16 cellular contexts compared by ENCODE assay signal in the genomic region with DNA sequence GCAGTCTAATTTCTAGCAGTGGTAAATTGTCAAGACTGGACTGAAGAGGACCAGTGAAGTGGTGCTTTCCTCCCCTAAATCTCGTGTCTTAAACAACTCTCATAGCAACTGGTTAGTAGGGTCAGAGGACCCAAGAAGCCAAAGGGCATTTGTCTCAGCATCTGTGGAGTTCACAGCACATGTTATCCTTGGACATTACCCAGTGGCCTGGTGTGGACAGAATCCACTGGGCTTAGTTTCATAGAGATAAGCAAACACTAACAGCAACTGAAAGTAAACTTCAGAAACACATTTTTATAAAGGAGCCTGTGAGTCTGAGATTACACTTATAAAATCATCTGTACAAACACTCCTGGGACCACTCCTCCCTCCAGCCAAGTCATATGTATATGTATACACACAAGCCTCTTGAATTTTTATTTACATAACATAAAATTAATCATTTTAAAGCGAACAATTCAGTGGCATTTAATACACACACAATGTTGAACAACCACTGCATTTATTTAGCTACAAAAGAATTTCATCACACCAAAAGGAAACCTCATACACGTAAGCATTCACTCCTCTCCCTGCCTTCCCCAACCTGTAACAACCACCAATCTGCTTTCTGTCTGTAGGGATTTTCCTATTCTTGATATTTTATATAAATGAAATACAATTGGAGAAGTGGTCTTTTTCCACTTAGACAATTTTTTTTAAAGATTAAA.
DNase-seq lines count a peak whose midpoint lies in the region; ATAC-seq, FAIRE-seq and TF ChIP-seq lines count a peak whose summit lies in the region.
"Had no signal": no experiment of that assay in that cellular context is flagged by ENCODE, and none has a peak within 500 bp of the region (broad histone marks: within the 10 kb centered on the region; RNA-seq: fewer than 3 reads in every experiment).

No MANE protein-coding gene starts in this region.

- H3K4me2 ChIP-seq in A549 (0 out of 3 replicates have a peak overlapping the region, but pooled peaks have one; percentile 14), MM.1S (ENCODE audit: low read depth, low read length) (no peak overlapping the region), fibroblast of lung (ENCODE audit: extremely low read depth, insufficient read depth, low read length) (no peak overlapping the region)

- DNase-seq in A549 (ENCODE audit: low read depth in 1 of 2, low spot score in 1 of 2) (no peak), MM.1S (peak; percentile 11), fibroblast of lung (ENCODE audit: low read depth in 2 of 2) (peak; percentile 56 to 77), mucosa of gallbladder (ENCODE audit: low spot score) (peak; percentile 44), D341Med (ENCODE audit: low spot score) (no peak), T1000 (lab: John Stamatoyannopoulos, UW) (no peak), thyroid gland (no peak)
- DNase-seq: activated CD4-positive, alpha-beta memory T cell treated with anti-CD3 and anti-CD28 coated beads, Interleukin-2, amount 10 ng/mL, durations not matched to agents 7 days and 5 days; AML-193; DMS153; KG1; mammary epithelial cell; NCI-H2081; nucleus accumbens had no signal

- intact Hi-C loops in thyroid gland (cut with DNase I), result no loop called here

- H3K9ac ChIP-seq in MM.1S (ENCODE audit: low read length) (no peak overlapping the region), fibroblast of lung (ENCODE audit: insufficient read depth, low read length) (no peak overlapping the region)

- no peaks in the 10 kb centered on the region for H3K27me3 ChIP-seq in MM.1S (replicated peaks; ENCODE audit: insufficient read depth, low read length)
- H3K27me3 ChIP-seq in fibroblast of lung (ENCODE audit: control insufficient read depth, insufficient read depth, low read length), result peaks cover 3% of the 10 kb centered on the region
- no peaks in the 10 kb centered on the region for H3K27me3 ChIP-seq in thyroid gland

- H3K9me2 ChIP-seq in MM.1S (replicated peaks; ENCODE audit: insufficient read depth, low read length), result no peaks in the 10 kb centered on the region

- TF ChIP-seq CTCF in A549 (IDR thresholded peaks at IDR 0.05) (no peak), MM.1S (IDR thresholded peaks at IDR 0.05; ENCODE audit: low read length) (no peak), fibroblast of lung (conservative IDR thresholded peaks at IDR 0.05 in 1 of 2, IDR thresholded peaks at IDR 0.05 in 1 of 2; ENCODE audit: low read depth in 1 of 2, low read length in 2 of 2) (no peak), thyroid gland (IDR thresholded peaks at IDR 0.05) (no peak)

- H4K20me1 ChIP-seq in MM.1S (ENCODE audit: insufficient read depth, low read length), result no peaks in the 10 kb centered on the region
- H4K20me1 ChIP-seq in fibroblast of lung (ENCODE audit: control insufficient read depth, extremely low read depth, insufficient read depth, low read length), result no peaks in the 10 kb centered on the region

- POLR2A ChIA-PET in A549 (lab: Yijun Ruan, JAX), result no interaction called here

- no peak for FAIRE-seq in A549 (lab: Jason Lieb, UNC)

- H3K9me3 ChIP-seq in A549, result no peaks in the 10 kb centered on the region
- H3K9me3 ChIP-seq in MM.1S (replicated peaks; ENCODE audit: insufficient read depth, low read length), result no peaks in the 10 kb centered on the region
- H3K9me3 ChIP-seq in fibroblast of lung (ENCODE audit: control insufficient read depth, insufficient read depth, low read depth, low read length), result no peaks in the 10 kb centered on the region
- no peaks in the 10 kb centered on the region for H3K9me3 ChIP-seq in thyroid gland
- H3K9me3 ChIP-seq: thoracic aorta had no signal

- H3K4me1 ChIP-seq in A549 (0 out of 3 replicates have a peak, but pooled peaks cover 5% of the 10 kb centered on the region), MM.1S (ENCODE audit: low read length) (no peaks in the 10 kb centered on the region), fibroblast of lung (ENCODE audit: control insufficient read depth, extremely low read depth, insufficient read depth, low read length) (no peaks in the 10 kb centered on the region), thyroid gland (peaks cover 0 to 9% of the 10 kb centered on the region in 2 donors)

- TF ChIP-seq EP300 in A549 (IDR thresholded peaks at IDR 0.05), result no peak

- WGBS in A549 (ENCODE audit: missing lambda C conversion rate), result 13% methylated on average over 3 of the region's 3 CpGs
- WGBS in thyroid gland, 2 donors, result 67 to 70% methylated on average over 3 of the region's 3 CpGs

- H3K4me3 ChIP-seq in A549 (no peak overlapping the region), MM.1S (ENCODE audit: low read length) (no peak overlapping the region), fibroblast of lung (replicated peaks in 1 of 4; ENCODE audit: control extremely low read depth in 1 of 4, insufficient read depth in 1 of 4, low read depth in 3 of 4, low read length in 4 of 4) (no peak overlapping the region), thyroid gland (replicated peaks in 1 of 3) (no peak overlapping the region)
- H3K4me3 ChIP-seq: thoracic aorta had no signal

- TF ChIP-seq POLR2A in A549 (IDR thresholded peaks at IDR 0.05; ENCODE audit: low read length), result no peak
- no peak for TF ChIP-seq POLR2A in thyroid gland (IDR thresholded peaks at IDR 0.05)

- H3K36me3 ChIP-seq in MM.1S (replicated peaks; ENCODE audit: insufficient read depth, low read length) (no peaks in the 10 kb centered on the region; the same call in 1 of the 2 replicates), fibroblast of lung (ENCODE audit: control insufficient read depth, insufficient read depth, low read length) (no peaks in the 10 kb centered on the region), thyroid gland (no peaks in the 10 kb centered on the region)
- H3K36me3 ChIP-seq: thoracic aorta had no signal

- no peaks in the 10 kb centered on the region for H3F3A ChIP-seq in MM.1S (ENCODE audit: insufficient read depth, low read length)

- no peak overlapping the region for H2AFZ ChIP-seq in MM.1S (ENCODE audit: low read length)
- no peak overlapping the region for H2AFZ ChIP-seq in fibroblast of lung (ENCODE audit: low read length)

- no peak for TF ChIP-seq RAD21 in A549 (conservative IDR thresholded peaks at IDR 0.05 in 1 of 2, IDR thresholded peaks at IDR 0.05 in 1 of 2)

- no peak; a peak in 1 of 6 replicates for ATAC-seq in A549
- no peak for ATAC-seq in GM19397 (IDR thresholded peaks at IDR 0.05; ENCODE audit: unreplicated experiment)

- CTCF ChIA-PET in A549 (lab: Yijun Ruan, JAX), result interaction anchor here (1.5 to 3.2 kb wide), 2 partner anchors 8 to 28 kb away, joined by 3 to 26 read pairs; no protein-coding TSS in a partner anchor

- no peaks in the 10 kb centered on the region for H3K79me2 ChIP-seq in MM.1S (ENCODE audit: low read length)
- H3K79me2 ChIP-seq in fibroblast of lung (ENCODE audit: control insufficient read depth, insufficient read depth, low read length), result no peaks in the 10 kb centered on the region

- H3K27ac ChIP-seq in A549, result no peak overlapping the region
- H3K27ac ChIP-seq in MM.1S (ENCODE audit: low read length), result no peak overlapping the region
- no peak overlapping the region for H3K27ac ChIP-seq in fibroblast of lung (ENCODE audit: insufficient read depth, low read length)
- H3K27ac ChIP-seq in thyroid gland, result no peak overlapping the region
- H3K27ac ChIP-seq: thoracic aorta had no signal

TF ChIP-seq in A549, 52 proteins besides CTCF, POLR2A, EP300 and RAD21:
- TF ChIP-seq, protein P1, sequence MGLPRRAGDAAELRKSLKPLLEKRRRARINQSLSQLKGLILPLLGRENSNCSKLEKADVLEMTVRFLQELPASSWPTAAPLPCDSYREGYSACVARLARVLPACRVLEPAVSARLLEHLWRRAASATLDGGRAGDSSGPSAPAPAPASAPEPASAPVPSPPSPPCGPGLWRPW (IDR thresholded peaks at IDR 0.05), result no peak
- TF ChIP-seq RARB (CRISPR knock-in tag; IDR thresholded peaks at IDR 0.05) (no peak), FOXS1 (CRISPR knock-in tag; IDR thresholded peaks at IDR 0.05) (no peak)
TF ChIP-seq in A549: peak in this region for 0.

Comparison
In these comparisons a context has a peak if more than half of its experiments do, and no peak if none do; other contexts are left out.
1. DNase-seq: peak in MM.1S (single experiment), fibroblast of lung (2 of 2) and mucosa of gallbladder (single experiment); none in A549 (0 of 2), D341Med (single experiment), T1000 (single experiment) and thyroid gland (0 of 2).